Comparison of ENCODE assay signal across 8 cellular contexts in the genomic region with DNA sequence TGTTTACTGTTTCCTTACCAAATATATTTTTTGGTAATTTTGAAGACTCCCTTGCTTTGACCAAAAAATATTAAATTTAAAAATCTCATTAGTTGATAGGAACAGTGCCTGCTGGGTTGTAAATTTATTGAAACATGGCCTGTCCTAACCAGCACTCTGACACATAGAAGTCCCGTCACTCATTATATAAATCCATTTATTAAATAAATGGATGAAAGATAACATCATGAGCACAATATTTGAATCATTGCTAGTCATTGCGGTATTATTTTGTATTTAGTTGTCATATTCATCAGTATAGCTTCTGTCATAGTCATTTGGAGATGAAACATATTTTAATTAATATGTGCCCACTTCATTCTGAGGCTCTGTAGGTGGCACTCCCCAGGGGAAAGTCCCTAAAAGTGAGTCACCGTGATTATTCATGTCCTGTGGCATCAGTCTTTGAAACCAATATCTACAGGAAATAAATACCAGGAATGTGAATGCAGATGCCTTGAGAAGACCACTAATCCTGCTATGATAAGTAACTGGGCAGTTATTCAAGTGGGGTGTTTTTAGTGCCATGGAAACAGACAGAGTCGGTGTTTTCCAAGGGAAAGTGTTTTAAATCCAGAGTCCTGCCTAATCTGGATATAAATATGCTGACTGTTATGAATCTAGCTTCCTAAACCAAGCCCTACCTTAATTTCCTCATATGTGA.
A peak's percentile ranks its signal among the peaks of the same experiment; 100 is the strongest.
DNase-seq lines count a peak whose midpoint lies in the region; ATAC-seq and TF ChIP-seq lines count a peak whose summit lies in the region.

No MANE protein-coding gene starts in this region.

- ATAC-seq in gastroesophageal sphincter, result no peak
- no peak for ATAC-seq in HG02759 (IDR thresholded peaks at IDR 0.05; ENCODE audit: unreplicated experiment)

- no peak for TF ChIP-seq POLR2A in breast epithelium (IDR thresholded peaks at IDR 0.05)
- no peak for TF ChIP-seq POLR2A in gastroesophageal sphincter (IDR thresholded peaks at IDR 0.05)
- no peak for TF ChIP-seq POLR2A in tibial nerve (IDR thresholded peaks at IDR 0.05)

- H3K27ac Mint-ChIP-seq in MCF 10A (ENCODE audit: low read depth, unreplicated experiment), result peak overlapping the region; percentile 91
- peak overlapping the region; percentile 46 for H3K27ac Mint-ChIP-seq in activated CD4-positive, alpha-beta memory T cell treated with anti-CD3 and anti-CD28 coated beads, Interleukin-2, amount 10 ng/mL, durations not matched to agents 7 days and 5 days

- H3K27ac ChIP-seq in breast epithelium, result no peak overlapping the region
- H3K27ac ChIP-seq in gastroesophageal sphincter, result peak overlapping the region; percentile 73 to 92 (median 80)
- peak overlapping the region in 2 of 4 donors; percentile 3 to 36 for H3K27ac ChIP-seq in tibial nerve

- intact Hi-C loops in MCF 10A (cut with micrococcal nuclease), result loop anchor here (1.0 to 5.0 kb wide), 6 partner anchors 38 to 1015 kb away; partner anchors contain the start of gene DUSP10
- intact Hi-C loops in breast epithelium (cut with DNase I; ENCODE audit: low total_unique reads), result no loop called here

- H3K4me3 Mint-ChIP-seq in MCF 10A (ENCODE audit: unreplicated experiment), result peak overlapping the region; percentile 26
- no peak overlapping the region for H3K4me3 Mint-ChIP-seq in activated CD4-positive, alpha-beta memory T cell treated with anti-CD3 and anti-CD28 coated beads, Interleukin-2, amount 10 ng/mL, durations not matched to agents 7 days and 5 days

- H3K36me3 ChIP-seq in breast epithelium (no peaks in the 10 kb centered on the region), gastroesophageal sphincter (no peaks in the 10 kb centered on the region), BE2C (no peaks in the 10 kb centered on the region), tibial nerve (no peaks in the 10 kb centered on the region)

- BruUV-seq in MCF 10A (replicated peaks; lab: Mats Ljungman, UMichigan), result TSS peak; percentile 87

- TF ChIP-seq EP300 in gastroesophageal sphincter (IDR thresholded peaks at IDR 0.05) (no peak), tibial nerve (IDR thresholded peaks at IDR 0.05) (no peak)

- POLR2A ChIA-PET in MCF 10A (lab: Yijun Ruan, JAX), result interaction anchor here (0.6 to 3.1 kb wide), 19 partner anchors 9 to 1026 kb away, joined by 3 to 22 read pairs (median 3); partner anchors contain the start of gene DUSP10
- POLR2A ChIA-PET in activated CD4-positive, alpha-beta memory T cell treated with anti-CD3 and anti-CD28 coated beads, Interleukin-2, amount 10 ng/mL, durations not matched to agents 7 days and 5 days (lab: Charles Lee), result no interaction called here

- no peaks in the 10 kb centered on the region for H3K9me3 Mint-ChIP-seq in MCF 10A (ENCODE audit: unreplicated experiment)
- no peaks in the 10 kb centered on the region for H3K9me3 Mint-ChIP-seq in activated CD4-positive, alpha-beta memory T cell treated with anti-CD3 and anti-CD28 coated beads, Interleukin-2, amount 10 ng/mL, durations not matched to agents 7 days and 5 days

- WGBS in gastroesophageal sphincter (ENCODE audit: low coverage in 1 of 2), 2 donors, result 18 to 30% methylated on average over 4 of the region's 4 CpGs
- whole genome bisulfite sequencing in tibial nerve, 2 donors, result 36 to 37% methylated on average over 4 of the region's 4 CpGs

- H3K4me1 ChIP-seq in breast epithelium (no peaks in the 10 kb centered on the region), gastroesophageal sphincter (peaks cover 9 to 55% (median 26%) of the 10 kb centered on the region in 3 donors), BE2C (no peaks in the 10 kb centered on the region), tibial nerve (peaks cover 4 to 19% (median 6%) of the 10 kb centered on the region in 4 donors)

- TF ChIP-seq CTCF in MCF 10A (IDR thresholded peaks at IDR 0.05; ENCODE audit: unreplicated experiment) (no peak), breast epithelium (IDR thresholded peaks at IDR 0.05) (no peak), gastroesophageal sphincter (IDR thresholded peaks at IDR 0.05) (no peak), BE2C (IDR thresholded peaks at IDR 0.05; ENCODE audit: low read depth, low read length) (no peak), tibial nerve (IDR thresholded peaks at IDR 0.05) (no peak)

- CTCF ChIA-PET in MCF 10A (lab: Yijun Ruan, JAX), result interaction anchor here (0.5 to 2.2 kb wide), 18 partner anchors 10 to 1016 kb away, joined by 3 to 16 read pairs (median 5); no protein-coding TSS in a partner anchor
- CTCF ChIA-PET in activated CD4-positive, alpha-beta memory T cell treated with anti-CD3 and anti-CD28 coated beads, Interleukin-2, amount 10 ng/mL, durations not matched to agents 7 days and 5 days (lab: Charles Lee), result interaction anchor here (0.9 kb wide), 1 partner anchor 176 kb away, joined by 7 read pairs; no protein-coding TSS in a partner anchor

- H3K27me3 ChIP-seq in breast epithelium (no peaks in the 10 kb centered on the region), gastroesophageal sphincter (no peaks in the 10 kb centered on the region), BE2C (no peaks in the 10 kb centered on the region), tibial nerve (no peaks in the 10 kb centered on the region)

- H3K27me3 Mint-ChIP-seq in MCF 10A (ENCODE audit: insufficient read depth, unreplicated experiment), result no peaks in the 10 kb centered on the region
- no peaks in the 10 kb centered on the region for H3K27me3 Mint-ChIP-seq in activated CD4-positive, alpha-beta memory T cell treated with anti-CD3 and anti-CD28 coated beads, Interleukin-2, amount 10 ng/mL, durations not matched to agents 7 days and 5 days

- H3K9me3 ChIP-seq in breast epithelium (no peaks in the 10 kb centered on the region), gastroesophageal sphincter (no peaks in the 10 kb centered on the region), BE2C (no peaks in the 10 kb centered on the region), tibial nerve (no peaks in the 10 kb centered on the region)

- H3K36me3 Mint-ChIP-seq in MCF 10A (ENCODE audit: insufficient read depth, unreplicated experiment), result no peaks in the 10 kb centered on the region
- no peaks in the 10 kb centered on the region for H3K36me3 Mint-ChIP-seq in activated CD4-positive, alpha-beta memory T cell treated with anti-CD3 and anti-CD28 coated beads, Interleukin-2, amount 10 ng/mL, durations not matched to agents 7 days and 5 days (ENCODE audit: low read depth)

- H3K4me3 ChIP-seq in breast epithelium, result no peak overlapping the region
- H3K4me3 ChIP-seq in gastroesophageal sphincter, result no peak overlapping the region
- no peak overlapping the region for H3K4me3 ChIP-seq in BE2C (ENCODE audit: low read depth, low read length)
- H3K4me3 ChIP-seq in tibial nerve, result no peak overlapping the region

- H3K4me1 Mint-ChIP-seq in MCF 10A (ENCODE audit: insufficient read depth, unreplicated experiment), result peaks cover 42% of the 10 kb centered on the region
- H3K4me1 Mint-ChIP-seq in activated CD4-positive, alpha-beta memory T cell treated with anti-CD3 and anti-CD28 coated beads, Interleukin-2, amount 10 ng/mL, durations not matched to agents 7 days and 5 days, result peaks cover 32% of the 10 kb centered on the region

- DNase-seq in MCF 10A (ENCODE audit: unreplicated experiment), result peak; percentile 95
- no peak for DNase-seq in breast epithelium (ENCODE audit: low spot score in 2 of 2)
- DNase-seq in activated CD4-positive, alpha-beta memory T cell treated with anti-CD3 and anti-CD28 coated beads, Interleukin-2, amount 10 ng/mL, durations not matched to agents 7 days and 5 days, result peak; percentile 25
- peak in 2 of 3 experiments; percentile 6 to 15 for DNase-seq in stimulated activated CD4-positive, alpha-beta T cell treated with anti-CD3 and anti-CD28 coated beads, TNF-alpha, amount 100 ng/mL, for 4 hours (ENCODE audit: low read depth in 3 of 3)
- DNase-seq in BE2C, result no peak
- DNase-seq in tibial nerve (ENCODE audit: low spot score in 2 of 2), result no peak

Comparison
In these comparisons a context has a peak if more than half of its experiments do, and no peak if none do; other contexts are left out.
1. DNase-seq: peak in MCF 10A (single experiment), activated CD4-positive, alpha-beta memory T cell treated with anti-CD3 and anti-CD28 coated beads, Interleukin-2, amount 10 ng/mL, durations not matched to agents 7 days and 5 days (single experiment) and stimulated activated CD4-positive, alpha-beta T cell treated with anti-CD3 and anti-CD28 coated beads, TNF-alpha, amount 100 ng/mL, for 4 hours (2 of 3); none in breast epithelium (0 of 2), BE2C (single experiment) and tibial nerve (0 of 2).
2. H3K27ac ChIP-seq: peak in gastroesophageal sphincter (4 of 4); none in breast epithelium (0 of 2).